ENCODE assay signal across 10 cellular contexts in genomic region chr5:138603521-138603920, GRCh38. TPM values are rescaled to one million over a fixed set of nuclear protein-coding genes. Genes with fewer than 3 reads are reported as not detected.
DNase-seq lines count a peak whose midpoint lies in the region; ATAC-seq and TF ChIP-seq lines count a peak whose summit lies in the region.
"Had no signal": no experiment of that assay in that cellular context is flagged by ENCODE, and none has a peak within 500 bp of the region (broad histone marks: within the 10 kb centered on the region; RNA-seq: fewer than 3 reads in every experiment).

No MANE protein-coding gene starts in this region.

- H3K9me3 ChIP-seq in breast epithelium = no peaks in the 10 kb centered on the region
- no peaks in the 10 kb centered on the region for H3K9me3 ChIP-seq in prostate gland
- H3K9me3 ChIP-seq: stomach had no signal

- DNase-seq in MCF 10A (ENCODE audit: unreplicated experiment) = peak; percentile 30
- DNase-seq in breast epithelium (ENCODE audit: low spot score in 2 of 2) = no peak
- DNase-seq in stimulated activated naive CD8-positive, alpha-beta T cell treated with anti-CD3 and anti-CD28 coated beads, Interleukin-15, Interleukin-2, amounts not matched to agents 100 U/mL and 50 U/mL, for 24 hours = peak; percentile 37
- DNase-seq in prostate gland (ENCODE audit: low spot score) = no peak
- no peak for DNase-seq in UCSD-AML1 (lab: John Stamatoyannopoulos, UW; ENCODE audit: unreplicated experiment)
- DNase-seq: NCI-H446, stomach had no signal

- H3K4me1 ChIP-seq in breast epithelium (no peaks in the 10 kb centered on the region), prostate gland (replicated peaks) (no peaks in the 10 kb centered on the region)
- H3K4me1 ChIP-seq: stomach had no signal

- H3K4me1 Mint-ChIP-seq in MCF 10A (ENCODE audit: insufficient read depth, unreplicated experiment) = peaks cover 6% of the 10 kb centered on the region

- H3K4me3 Mint-ChIP-seq in MCF 10A (ENCODE audit: unreplicated experiment) = no peak overlapping the region

- 12% methylated on average over 2 of the region's 2 CpGs for WGBS in prostate gland

- intact Hi-C loops in MCF 10A (cut with micrococcal nuclease) = no loop called here
- intact Hi-C loops in breast epithelium (cut with DNase I; ENCODE audit: low total_unique reads) = no loop called here
- intact Hi-C loops in prostate gland (cut with DNase I) = no loop called here

- H3K27me3 Mint-ChIP-seq in MCF 10A (ENCODE audit: insufficient read depth, unreplicated experiment) = no peaks in the 10 kb centered on the region

- H3K27me3 ChIP-seq in breast epithelium = no peaks in the 10 kb centered on the region
- H3K27me3 ChIP-seq in prostate gland (replicated peaks; ENCODE audit: insufficient read depth) = no peaks in the 10 kb centered on the region
- H3K27me3 ChIP-seq: stomach had no signal

- CTCF ChIA-PET in MCF 10A (lab: Yijun Ruan, JAX) = interaction anchor here (0.6 to 2.8 kb wide), 5 partner anchors 10 to 122 kb away, joined by 3 to 24 read pairs (median 5); no protein-coding TSS in a partner anchor

- H3K36me3 ChIP-seq in breast epithelium = no peaks in the 10 kb centered on the region
- H3K36me3 ChIP-seq in prostate gland = no peaks in the 10 kb centered on the region
- H3K36me3 ChIP-seq: stomach had no signal

- no peak for TF ChIP-seq POLR2A in breast epithelium (IDR thresholded peaks at IDR 0.05)
- no peak for TF ChIP-seq POLR2A in prostate gland (IDR thresholded peaks at IDR 0.05)

- no TSS peak for BruUV-seq in MCF 10A (replicated peaks; lab: Mats Ljungman, UMichigan)

- H3K4me3 ChIP-seq in breast epithelium = no peak overlapping the region
- H3K4me3 ChIP-seq in prostate gland = no peak overlapping the region
- H3K4me3 ChIP-seq: stomach had no signal

- H3K27ac Mint-ChIP-seq in MCF 10A (ENCODE audit: low read depth, unreplicated experiment) = no peak overlapping the region

- TF ChIP-seq CTCF in MCF 10A (IDR thresholded peaks at IDR 0.05; ENCODE audit: unreplicated experiment) (no peak), breast epithelium (IDR thresholded peaks at IDR 0.05) (no peak), prostate gland (IDR thresholded peaks at IDR 0.05) (no peak)

- POLR2A ChIA-PET in MCF 10A (lab: Yijun Ruan, JAX) = interaction anchor here (0.6 to 0.7 kb wide), 3 partner anchors 24 to 670 kb away, joined by 3 to 4 read pairs (median 4); no protein-coding TSS in a partner anchor

- H3K27ac ChIP-seq in breast epithelium (peak overlapping the region in 1 of 2 donors; percentile 28), prostate gland (no peak overlapping the region)
- H3K27ac ChIP-seq: stomach had no signal

- no peaks in the 10 kb centered on the region for H3K9me3 Mint-ChIP-seq in MCF 10A (ENCODE audit: unreplicated experiment)

- ATAC-seq in HG03378 (IDR thresholded peaks at IDR 0.05; ENCODE audit: unreplicated experiment) (peak; percentile 57), esophagus mucosa (peak; percentile 32), HG03139 (IDR thresholded peaks at IDR 0.05; ENCODE audit: unreplicated experiment) (no peak)
- peak; percentile 91 for ATAC-seq in stimulated activated naive CD8-positive, alpha-beta T cell treated with anti-CD3 and anti-CD28 coated beads, Interleukin-15, Interleukin-2, amounts not matched to agents 100 U/mL and 50 U/mL, for 24 hours

- H3K36me3 Mint-ChIP-seq in MCF 10A (ENCODE audit: insufficient read depth, unreplicated experiment) = no peaks in the 10 kb centered on the region

RNA-seq across cellular contexts. Expression of gene HSPA9, which starts 28.3 kb away (rescaled TPM):
- total RNA-seq in MCF 10A (2022) (1,057 and 1,102 TPM in 2 replicates), breast epithelium (100 to 1,000 TPM; 236 to 288 (median 266) TPM), esophagus mucosa (176 TPM), prostate gland (100 to 1,000 TPM; 273 to 331 TPM)

Comparison
In these comparisons a context has a peak if more than half of its experiments do, and no peak if none do; other contexts are left out.
1. DNase-seq: peak in MCF 10A (single experiment) and stimulated activated naive CD8-positive, alpha-beta T cell treated with anti-CD3 and anti-CD28 coated beads, Interleukin-15, Interleukin-2, amounts not matched to agents 100 U/mL and 50 U/mL, for 24 hours (single experiment); none in breast epithelium (0 of 2), prostate gland (single experiment) and UCSD-AML1 (single experiment).